20 cellular contexts compared by ENCODE assay signal in genomic region chr7:125551008-125551407, GRCh38.
DNase-seq lines count a peak whose midpoint lies in the region; FAIRE-seq and TF ChIP-seq lines count a peak whose summit lies in the region.
"Had no signal": no experiment of that assay in that cellular context is flagged by ENCODE, and none has a peak within 500 bp of the region (broad histone marks: within the 10 kb centered on the region; RNA-seq: fewer than 3 reads in every experiment).

No MANE protein-coding gene starts in this region.

- H3K14ac ChIP-seq in H1 (ENCODE audit: insufficient read length) (no peak overlapping the region), mesenchymal stem cell (ENCODE audit: low read length in 2 of 2) (no peak overlapping the region)

- H3K23ac ChIP-seq in H1 (ENCODE audit: insufficient read length): no peak overlapping the region
- no peak overlapping the region for H3K23ac ChIP-seq in mesenchymal stem cell (ENCODE audit: low read length in 2 of 2)

- no peaks in the 10 kb centered on the region for H3K27me3 ChIP-seq in H1 (replicated peaks in 1 of 4; ENCODE audit: control insufficient read depth in 3 of 4, extremely low read depth in 1 of 4, insufficient read depth in 3 of 4, low read length in 3 of 4)
- no peaks in the 10 kb centered on the region for H3K27me3 ChIP-seq in mesenchymal stem cell (ENCODE audit: control insufficient read depth in 1 of 2, insufficient read depth in 1 of 2, low read length in 2 of 2)
- H3K27me3 ChIP-seq in colonic mucosa: no peaks in the 10 kb centered on the region
- H3K27me3 ChIP-seq: BLaER1 had no signal

- H3K4me1 ChIP-seq in HEK293 (ENCODE audit: control insufficient read depth, insufficient read depth, low read length) (no peaks in the 10 kb centered on the region), H1 (replicated peaks in 1 of 4; ENCODE audit: control insufficient read depth in 3 of 4, insufficient read depth in 4 of 4, low read length in 3 of 4) (peaks cover 0 to 5% (median 0%) of the 10 kb centered on the region in 4 experiments; a peak in 1 of 7 replicates), mesenchymal stem cell (ENCODE audit: control insufficient read depth, insufficient read depth, low read depth, low read length) (no peaks in the 10 kb centered on the region), colonic mucosa (no peaks in the 10 kb centered on the region)
- H3K4me1 ChIP-seq: BLaER1, Caco-2 had no signal

- H4K91ac ChIP-seq in H1 (replicated peaks; ENCODE audit: insufficient read length, low read length): no peak overlapping the region
- H4K91ac ChIP-seq in mesenchymal stem cell (ENCODE audit: low read length): no peak overlapping the region

- H3K4me1 Mint-ChIP-seq in immature natural killer cell: no peaks in the 10 kb centered on the region
- H3K4me1 Mint-ChIP-seq: B cell; CD4-positive, CD25-positive, alpha-beta regulatory T cell had no signal

- H4K5ac ChIP-seq in H1 (ENCODE audit: insufficient read length, low read depth, low read length): no peak overlapping the region

- H2BK5ac ChIP-seq in H1 (ENCODE audit: low read depth, low read length) (no peak overlapping the region), mesenchymal stem cell (ENCODE audit: low read depth, low read length, poor library complexity, severe bottlenecking) (no peak overlapping the region)

- 85% methylated on average over 4 of the region's 5 CpGs; no CpG with 5 or more reads in 1 of the 2 experiments for WGBS in H1 (ENCODE audit: extremely low coverage in 1 of 2, insufficient coverage in 1 of 2, insufficient read length in 1 of 2, insufficient replicate concordance in 2 of 2, low coverage in 1 of 2, low lambda C conversion rate in 2 of 2, missing lambda C conversion rate in 1 of 2), 2 experiments
- WGBS in mesenchymal stem cell: 89% methylated on average over 3 of the region's 5 CpGs

- H3K4ac ChIP-seq in H1 (replicated peaks; ENCODE audit: insufficient read length, low read depth, low read length) (no peak overlapping the region), mesenchymal stem cell (ENCODE audit: low read depth in 1 of 2, low read length in 2 of 2) (no peak overlapping the region)

- H2AK5ac ChIP-seq in H1 (ENCODE audit: low read depth, low read length) (no peak overlapping the region), mesenchymal stem cell (ENCODE audit: low read length, severe bottlenecking) (no peak overlapping the region)

- no peak for TF ChIP-seq POLR2A in H1 (IDR thresholded peaks at IDR 0.05; ENCODE audit: control extremely low read depth in 1 of 2, low read depth in 2 of 2, low read length in 2 of 2)

- no peak overlapping the region for H3K4me3 ChIP-seq in HEK293 (ENCODE audit: low read depth, low read length)
- H3K4me3 ChIP-seq in H1 (ENCODE audit: extremely low read depth in 1 of 4, insufficient read depth in 2 of 4, low read depth in 3 of 4, low read length in 4 of 4): no peak overlapping the region
- no peak overlapping the region for H3K4me3 ChIP-seq in mesenchymal stem cell (ENCODE audit: insufficient read depth in 1 of 2, low read depth in 1 of 2, low read length in 2 of 2)
- no peak overlapping the region for H3K4me3 ChIP-seq in colonic mucosa
- H3K4me3 ChIP-seq: BLaER1, GM12878 had no signal

- no peak for FAIRE-seq in H1 (lab: Jason Lieb, UNC)
- FAIRE-seq: GM12878 had no signal

- H4K8ac ChIP-seq in H1 (ENCODE audit: extremely low read depth, insufficient read depth, low read length): no peak overlapping the region
- H4K8ac ChIP-seq in mesenchymal stem cell (ENCODE audit: low read length): no peak overlapping the region

- H3K79me1 ChIP-seq in H1 (ENCODE audit: low read depth, low read length): no peaks in the 10 kb centered on the region
- no peaks in the 10 kb centered on the region for H3K79me1 ChIP-seq in mesenchymal stem cell (replicated peaks; ENCODE audit: low read length, poor library complexity, severe bottlenecking)

- CTCF ChIA-PET in HEK293 (lab: Yijun Ruan, JAX): no interaction called here
- CTCF ChIA-PET in H1 (lab: Charles Lee; ENCODE audit: partially characterized antibody): no interaction called here

- no peak for TF ChIP-seq EP300 in H1 (IDR thresholded peaks at IDR 0.05; ENCODE audit: borderline replicate concordance in 1 of 2, low read depth in 2 of 2, low read length in 2 of 2)

- H3K4me3 Mint-ChIP-seq in immature natural killer cell: no peak overlapping the region
- H3K4me3 Mint-ChIP-seq: B cell; CD4-positive, CD25-positive, alpha-beta regulatory T cell; CD8-positive, alpha-beta T cell; H9; HFFc6 had no signal

- H3K9ac ChIP-seq in H1 (replicated peaks in 1 of 4; ENCODE audit: extremely low read depth in 1 of 4, low read depth in 3 of 4, low read length in 3 of 4): no peak overlapping the region
- H3K9ac ChIP-seq in mesenchymal stem cell (ENCODE audit: low read length): no peak overlapping the region
- H3K9ac ChIP-seq in colonic mucosa (ENCODE audit: low read depth in 2 of 2, low read length in 2 of 2): no peak overlapping the region
- H3K9ac ChIP-seq: BLaER1 had no signal

- H3K79me2 ChIP-seq in H1 (ENCODE audit: control insufficient read depth in 1 of 2, insufficient read depth in 2 of 2, low read length in 2 of 2): no peaks in the 10 kb centered on the region

- H3K27me3 Mint-ChIP-seq in immature natural killer cell (ENCODE audit: low read depth in 3 of 3): peaks cover 0 to 4% (median 2%) of the 10 kb centered on the region in 3 donors
- H3K27me3 Mint-ChIP-seq: B cell had no signal

- H3K23me2 ChIP-seq in H1 (ENCODE audit: low read depth, low read length): no peaks in the 10 kb centered on the region

- TF ChIP-seq CTCF in HEK293 (tag by site-specific recombination; IDR thresholded peaks at IDR 0.05) (no peak), H1 (IDR thresholded peaks at IDR 0.05; ENCODE audit: control extremely low read depth in 1 of 3, insufficient read depth in 1 of 3, low read depth in 1 of 3, low read length in 3 of 3) (no peak), colonic mucosa (IDR thresholded peaks at IDR 0.05) (no peak)

- H2AFZ ChIP-seq in H1 (ENCODE audit: low read length) (peak overlapping the region; percentile 91; the same call in 1 of the 2 replicates), mesenchymal stem cell (ENCODE audit: low read depth, low read length) (peak overlapping the region; percentile 14)

- TF ChIP-seq RAD21 in H1 (IDR thresholded peaks at IDR 0.05 in 1 of 2, conservative IDR thresholded peaks at IDR 0.05 in 1 of 2; ENCODE audit: low read depth in 2 of 2, low read length in 2 of 2): no peak

- POLR2A ChIA-PET in HEK293 (lab: Yijun Ruan, JAX) (no interaction called here), H1 (lab: Charles Lee; ENCODE audit: partially characterized antibody) (no interaction called here)

- intact Hi-C loops in colonic mucosa (cut with DNase I): no loop called here

- H3K4me2 ChIP-seq in H1 (ENCODE audit: insufficient read depth in 1 of 2, low read depth in 2 of 2, low read length in 2 of 2) (no peak overlapping the region), mesenchymal stem cell (ENCODE audit: low read length, poor library complexity, severe bottlenecking) (no peak overlapping the region)
- H3K4me2 ChIP-seq: BLaER1 had no signal

- H3K27ac ChIP-seq in HEK293 (ENCODE audit: extremely low read depth, low read depth, low read length) (no peak overlapping the region), H1 (ENCODE audit: low read depth, low read length) (no peak overlapping the region), mesenchymal stem cell (ENCODE audit: low read length, poor library complexity, severe bottlenecking) (no peak overlapping the region), colonic mucosa (no peak overlapping the region)
- H3K27ac ChIP-seq: BLaER1, C4-2B had no signal

- H2BK120ac ChIP-seq in H1 (replicated peaks; ENCODE audit: low read depth, low read length) (no peak overlapping the region), mesenchymal stem cell (ENCODE audit: low read depth, low read length) (no peak overlapping the region)

- H3K18ac ChIP-seq in H1 (ENCODE audit: extremely low read depth, low read length): no peak overlapping the region
- H3K18ac ChIP-seq in mesenchymal stem cell (ENCODE audit: low read depth in 1 of 2, low read length in 2 of 2): peak overlapping the region in 1 of 2 experiments; percentile 40

- H3K9me3 ChIP-seq in HEK293 (ENCODE audit: control insufficient read depth, insufficient read depth, low read depth, low read length) (no peaks in the 10 kb centered on the region), H1 (ENCODE audit: insufficient read depth in 2 of 2, low read depth in 1 of 2, low read length in 1 of 2) (no peaks in the 10 kb centered on the region), mesenchymal stem cell (ENCODE audit: control insufficient read depth, low read length) (no peaks in the 10 kb centered on the region), colonic mucosa (no peaks in the 10 kb centered on the region)
- H3K9me3 ChIP-seq: BLaER1, Caco-2 had no signal

- H2BK15ac ChIP-seq in H1 (ENCODE audit: low read length): no peak overlapping the region
- no peak overlapping the region for H2BK15ac ChIP-seq in mesenchymal stem cell (ENCODE audit: low read depth, poor library complexity, severe bottlenecking)

- H2BK12ac ChIP-seq in H1 (ENCODE audit: low read depth, low read length) (no peak overlapping the region), mesenchymal stem cell (ENCODE audit: low read length in 2 of 2) (no peak overlapping the region)

- no peak overlapping the region for H2BK20ac ChIP-seq in H1 (ENCODE audit: low read length)

- H4K20me1 ChIP-seq in H1 (replicated peaks in 1 of 2; ENCODE audit: control insufficient read depth in 1 of 2, insufficient read depth in 2 of 2, low read length in 2 of 2): no peaks in the 10 kb centered on the region
- H4K20me1 ChIP-seq: BLaER1 had no signal

- no peak overlapping the region for H3K27ac Mint-ChIP-seq in immature natural killer cell
- H3K27ac Mint-ChIP-seq: B cell; CD4-positive, CD25-positive, alpha-beta regulatory T cell; CD8-positive, alpha-beta T cell; HFFc6 had no signal

- DNase-seq in H1 (ENCODE audit: low read depth in 1 of 2, low spot score in 2 of 2) (no peak), mesenchymal stem cell (no peak), SW480 (ENCODE audit: low spot score) (no peak), colonic mucosa (no peak), immature natural killer cell (no peak)
- DNase-seq in activated CD4-positive, CD25-positive, alpha-beta regulatory T cell treated with anti-CD3 and anti-CD28 coated beads, Interleukin-2, amount 50 U/mL, for 72 hours: no peak
- DNase-seq: Caco-2; CD4-positive, CD25-positive, alpha-beta regulatory T cell; CD8-positive, alpha-beta T cell; DMS 273 treated with DMSO at 0.1 percent for 48 hours; DMS79; EL; GDM1; H9; HFFc6 had no signal

- peaks cover 0 to 8% (median 0%) of the 10 kb centered on the region in 6 donors for H3K9me3 Mint-ChIP-seq in immature natural killer cell
- H3K9me3 Mint-ChIP-seq: H9 had no signal

- no peak overlapping the region for H3K56ac ChIP-seq in H1 (replicated peaks; ENCODE audit: insufficient read length, low read depth, low read length)

- no peaks in the 10 kb centered on the region for H3K36me3 Mint-ChIP-seq in immature natural killer cell
- H3K36me3 Mint-ChIP-seq: CD4-positive, CD25-positive, alpha-beta regulatory T cell; CD8-positive, alpha-beta T cell had no signal

- H3K36me3 ChIP-seq in HEK293 (ENCODE audit: control insufficient read depth in 2 of 2, insufficient read depth in 1 of 2, low read length in 2 of 2): no peaks in the 10 kb centered on the region
- no peaks in the 10 kb centered on the region for H3K36me3 ChIP-seq in H1 (ENCODE audit: control insufficient read depth in 2 of 4, insufficient read depth in 4 of 4, low read length in 3 of 4)
- H3K36me3 ChIP-seq in mesenchymal stem cell (ENCODE audit: control insufficient read depth in 1 of 2, insufficient read depth in 2 of 2, low read depth in 1 of 2, low read length in 2 of 2): no peaks in the 10 kb centered on the region
- no peaks in the 10 kb centered on the region for H3K36me3 ChIP-seq in colonic mucosa
- H3K36me3 ChIP-seq: BLaER1 had no signal
